In the genomic region with DNA sequence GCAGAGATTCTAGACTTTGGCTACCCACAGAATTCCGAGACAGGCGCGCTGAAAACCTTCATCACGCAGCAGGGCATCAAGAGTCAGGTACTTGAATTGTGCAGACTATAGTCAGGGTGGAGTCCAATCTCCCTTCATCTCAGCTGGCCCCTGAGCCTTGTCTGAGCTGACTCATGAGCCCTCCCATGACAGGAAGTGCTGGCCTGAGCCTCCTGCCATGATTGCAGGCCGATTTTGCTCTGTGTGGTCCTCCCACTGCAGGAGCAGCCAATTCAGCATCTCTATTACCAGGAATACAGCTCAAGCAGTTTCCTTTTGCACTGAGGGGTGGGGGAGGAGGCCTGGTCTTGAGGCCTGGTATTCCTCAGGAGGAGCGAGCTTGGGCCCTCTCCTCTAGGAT, we compare ENCODE assay signal across 21 cellular contexts. TPM values are rescaled to one million over a fixed set of nuclear protein-coding genes. Genes with fewer than 3 reads are reported as not detected.
DNase-seq lines count a peak whose midpoint lies in the region; ATAC-seq, FAIRE-seq and TF ChIP-seq lines count a peak whose summit lies in the region.
"Had no signal": no experiment of that assay in that cellular context is flagged by ENCODE, and none has a peak within 500 bp of the region (broad histone marks: within the 10 kb centered on the region; RNA-seq: fewer than 3 reads in every experiment).

No MANE protein-coding gene starts in this region.

- ATAC-seq in right cardiac atrium (no peak), Right ventricle myocardium inferior (no peak), HG03095 (IDR thresholded peaks at IDR 0.05; ENCODE audit: unreplicated experiment) (no peak)
- ATAC-seq: A549; effector memory CD8-positive, alpha-beta T cell; gastrocnemius medialis; left ventricle myocardium superior; stimulated activated effector memory CD8-positive, alpha-beta T cell treated with anti-CD3 and anti-CD28 coated beads, Interleukin-12 subunit alpha, Interleukin-12 subunit beta, amount 100 ng/mL, for 72 hours had no signal

- peaks cover 51 to 71% of the 10 kb centered on the region in 2 donors for H3K36me3 ChIP-seq in kidney (ENCODE audit: control insufficient read depth in 1 of 2, insufficient read depth in 2 of 2, low read length in 2 of 2)

- H3K27ac ChIP-seq in right cardiac atrium (ENCODE audit: low read length) (no peak overlapping the region), kidney (ENCODE audit: low read depth in 2 of 2, low read length in 2 of 2) (no peak overlapping the region)
- H3K27ac ChIP-seq: A549, cardiac muscle cell, gastrocnemius medialis, spleen, transverse colon had no signal

- no peaks in the 10 kb centered on the region for H3K9me3 ChIP-seq in right cardiac atrium (ENCODE audit: control insufficient read depth, low read length)
- H3K9me3 ChIP-seq in kidney (ENCODE audit: control insufficient read depth in 1 of 2, low read length in 2 of 2), result no peaks in the 10 kb centered on the region
- H3K9me3 ChIP-seq: A549, gastrocnemius medialis, spleen, transverse colon had no signal

- intact Hi-C loops in right cardiac atrium (cut with DNase I), result loop anchor here in 1 of 4 donors (10.0 kb wide), 1 partner anchor 115 kb away; a partner anchor contains a TSS
- intact Hi-C loops in Right ventricle myocardium inferior (cut with DNase I), result loop anchor here (10.0 kb wide), 1 partner anchor 165 kb away; a partner anchor contains a TSS
- intact Hi-C loops in kidney (cut with DNase I), result no loop called here

- no peak for TF ChIP-seq CTCF in fibroblast of pulmonary artery (IDR thresholded peaks at IDR 0.05; ENCODE audit: low read length, missing control alignments)
- no peak for TF ChIP-seq CTCF in kidney (IDR thresholded peaks at IDR 0.05; ENCODE audit: borderline replicate concordance, extremely low read depth, insufficient read depth)

- peak in 2 of 3 donors; percentile 0 to 29 for DNase-seq in right cardiac atrium
- no peak for DNase-seq in Right ventricle myocardium inferior (ENCODE audit: missing footprints)
- DNase-seq in amniotic epithelial cell (ENCODE audit: low read depth), result peak; percentile 64
- peak; percentile 85 for DNase-seq in fibroblast of pulmonary artery (ENCODE audit: low read depth)
- DNase-seq in kidney, result no peak
- DNase-seq in mesenteric fat pad (ENCODE audit: low spot score), result no peak
- DNase-seq in Kasumi-1 (lab: John Stamatoyannopoulos, UW), result no peak
- DNase-seq: activated CD4-positive, alpha-beta T cell treated with anti-CD3 and anti-CD28 coated beads for 4 hours; activated naive CD4-positive, alpha-beta T cell treated with anti-CD3 and anti-CD28 coated beads for 36 hours; effector memory CD8-positive, alpha-beta T cell; gastrocnemius medialis; left ventricle myocardium superior; naive B cell; NCI-H446 treated with DMSO at 0.1 percent for 48 hours; SHP77 treated with DMSO at 0.1 percent for 48 hours; spleen; transverse colon had no signal

- H3K9ac ChIP-seq in kidney (ENCODE audit: low read length in 2 of 2), result no peak overlapping the region

- no peaks in the 10 kb centered on the region for H3K27me3 ChIP-seq in right cardiac atrium (ENCODE audit: control insufficient read depth, insufficient read depth)
- H3K27me3 ChIP-seq: cardiac muscle cell, gastrocnemius medialis, spleen, transverse colon had no signal

- H3K4me1 ChIP-seq in right cardiac atrium (ENCODE audit: control insufficient read depth, insufficient read depth, low read length), result peaks cover 6% of the 10 kb centered on the region
- peaks cover 10 to 28% of the 10 kb centered on the region in 2 donors for H3K4me1 ChIP-seq in kidney (ENCODE audit: control insufficient read depth in 1 of 2, insufficient read depth in 1 of 2, low read depth in 1 of 2, low read length in 2 of 2)

- FAIRE-seq in kidney (lab: Jason Lieb, UNC), result no peak
- FAIRE-seq: A549 had no signal

- WGBS in right cardiac atrium, result 86% methylated on average over 6 of the region's 6 CpGs

- H3K4me3 ChIP-seq in right cardiac atrium (ENCODE audit: low read length) (no peak overlapping the region), fibroblast of pulmonary artery (replicated peaks; ENCODE audit: low read depth, low read length) (no peak overlapping the region), kidney (ENCODE audit: low read length in 2 of 2) (no peak overlapping the region)
- H3K4me3 ChIP-seq: A549, cardiac muscle cell, gastrocnemius medialis, spleen, transverse colon had no signal

RNA-seq across cellular contexts. Expression of a gene that starts 5.5 kb away (rescaled TPM):
- total RNA-seq in right cardiac atrium (100 to 1,000 TPM; 271 to 340 (median 329) TPM), Right ventricle myocardium inferior (269 TPM), kidney (329 TPM), mesenteric fat pad (389 TPM)
- polyA plus RNA-seq in right cardiac atrium (330 TPM), kidney (ENCODE audit: insufficient read depth, low read depth, low replicate concordance) (353 TPM)

RNA-seq across cellular contexts. Expression of a gene that starts 5.8 kb away (rescaled TPM):
- total RNA-seq in right cardiac atrium (10 to 100 TPM; 59.2 to 72.9 (median 63.5) TPM), Right ventricle myocardium inferior (68.2 TPM), kidney (69.0 TPM), mesenteric fat pad (81.1 TPM)
- polyA plus RNA-seq in right cardiac atrium (50.9 TPM), kidney (ENCODE audit: insufficient read depth, low read depth, low replicate concordance) (49.1 TPM)

RNA-seq across cellular contexts. Expression of a gene that starts 25.0 kb away (rescaled TPM):
- total RNA-seq in right cardiac atrium (10 to 100 TPM; 61.1 to 67.4 (median 65.3) TPM), Right ventricle myocardium inferior (60.7 TPM), kidney (57.4 TPM), mesenteric fat pad (68.1 TPM)
- polyA plus RNA-seq in right cardiac atrium (39.8 TPM), kidney (ENCODE audit: insufficient read depth, low read depth, low replicate concordance) (30.3 TPM)

RNA-seq across cellular contexts. Expression of a gene that starts 45.0 kb away (rescaled TPM):
- total RNA-seq in right cardiac atrium, result 10 to 100 TPM; 30.8 to 34.5 (median 33.0) TPM
- 28.3 TPM for polyA plus RNA-seq in right cardiac atrium
- 32.2 TPM for total RNA-seq in Right ventricle myocardium inferior
- 36.9 TPM for total RNA-seq in kidney
- 37.0 TPM for polyA plus RNA-seq in kidney (ENCODE audit: insufficient read depth, low read depth, low replicate concordance)
- total RNA-seq in mesenteric fat pad, result 38.9 TPM

RNA-seq across cellular contexts. Expression of a gene that starts 49.2 kb away (rescaled TPM):
- not detected for total RNA-seq in right cardiac atrium
- 0.07 TPM for polyA plus RNA-seq in right cardiac atrium
- not detected for total RNA-seq in Right ventricle myocardium inferior
- total RNA-seq in kidney, result 0.25 TPM
- 0.11 TPM for polyA plus RNA-seq in kidney (ENCODE audit: insufficient read depth, low read depth, low replicate concordance)
- not detected for total RNA-seq in mesenteric fat pad
- total RNA-seq: activated naive CD4-positive, alpha-beta T cell treated with anti-CD3 and anti-CD28 coated beads for 36 hours; cardiac muscle cell; gastrocnemius medialis; left ventricle myocardium superior had no signal
- polyA plus RNA-seq: cardiac muscle cell had no signal

Comparison
In these comparisons a context has a peak if more than half of its experiments do, and no peak if none do; other contexts are left out.
1. DNase-seq: peak in right cardiac atrium (2 of 3), amniotic epithelial cell (single experiment) and fibroblast of pulmonary artery (single experiment); none in Right ventricle myocardium inferior (single experiment), kidney (single experiment), mesenteric fat pad (single experiment) and Kasumi-1 (0 of 2).